In the genomic region with DNA sequence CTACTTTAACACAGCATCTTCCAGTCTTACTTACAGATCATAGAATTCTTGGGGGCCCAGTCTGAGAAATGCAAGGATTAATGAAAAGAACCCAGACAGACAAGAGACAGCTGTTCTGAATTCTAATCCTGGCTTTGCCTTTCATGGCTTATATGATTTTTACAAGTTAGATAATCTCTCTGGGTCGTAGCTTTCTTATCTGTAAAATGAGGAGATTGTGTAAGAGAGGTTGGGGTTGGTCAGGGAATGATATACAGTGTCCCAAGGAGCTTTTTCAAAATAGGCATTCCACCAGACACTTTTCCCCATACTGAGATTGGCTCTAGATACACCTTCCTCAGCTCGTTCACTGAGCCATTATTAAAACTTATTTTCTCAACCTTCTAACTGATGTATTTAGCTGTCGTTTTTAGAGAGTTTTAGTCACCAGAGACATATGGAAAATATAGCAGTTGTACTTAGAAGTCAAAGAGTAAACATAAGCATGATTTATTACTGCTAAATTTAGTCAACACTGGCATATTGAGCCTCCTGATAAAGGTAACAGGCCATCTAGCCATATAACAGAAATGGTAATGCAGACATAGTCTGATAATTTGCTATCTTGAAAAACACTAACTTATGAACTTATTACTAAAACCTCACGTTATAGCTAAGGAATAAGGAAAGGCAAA, we compare ENCODE assay signal across 1 cellular context.
TF ChIP-seq lines count a peak whose summit lies in the region.

No MANE protein-coding gene starts in this region.

TF ChIP-seq in SK-N-SH, 30 proteins besides CTCF, POLR2A, EP300 and RAD21 (continued from another document):
- no peak for TF ChIP-seq MXI1 (IDR thresholded peaks at IDR 0.05; ENCODE audit: low read depth, low read length)
- TF ChIP-seq CHD2 (IDR thresholded peaks at IDR 0.05; ENCODE audit: low read length, partially characterized antibody), result no peak
